ENCODE assay signal across 22 cellular contexts in genomic region chr6:36825996-36826395, GRCh38. TPM values are rescaled to one million over a fixed set of nuclear protein-coding genes. Genes with fewer than 3 reads are reported as not detected.
DNase-seq lines count a peak whose midpoint lies in the region; ATAC-seq and TF ChIP-seq lines count a peak whose summit lies in the region.
"Had no signal": no experiment of that assay in that cellular context is flagged by ENCODE, and none has a peak within 500 bp of the region (broad histone marks: within the 10 kb centered on the region; RNA-seq: fewer than 3 reads in every experiment).

No MANE protein-coding gene starts in this region.

- H3K4me3 Mint-ChIP-seq in brain = no peak overlapping the region
- H3K4me3 Mint-ChIP-seq in stimulated activated effector memory CD8-positive, alpha-beta T cell treated with anti-CD3 and anti-CD28 coated beads, Interleukin-12 subunit alpha, Interleukin-12 subunit beta, amount 100 ng/mL, for 72 hours = no peak overlapping the region
- H3K4me3 Mint-ChIP-seq: CD4-positive, CD25-positive, alpha-beta regulatory T cell had no signal

- no peak for TF ChIP-seq POLR2A in adrenal gland (IDR thresholded peaks at IDR 0.05)

- no peak for DNase-seq in heart right ventricle
- DNase-seq in Right ventricle myocardium inferior (ENCODE audit: missing footprints) = no peak
- DNase-seq in left kidney (ENCODE audit: low read depth, low spot score) = peak; percentile 37
- DNase-seq in stimulated activated effector memory CD8-positive, alpha-beta T cell treated with anti-CD3 and anti-CD28 coated beads, Interleukin-12 subunit alpha, Interleukin-12 subunit beta, amount 100 ng/mL, for 72 hours (ENCODE audit: low spot score in 2 of 2) = no peak
- no peak for DNase-seq in adrenal gland
- DNase-seq in WERI-Rb-1 = no peak
- DNase-seq in GM19240 (ENCODE audit: insufficient read length, low spot score) = no peak
- DNase-seq: CD4-positive, CD25-positive, alpha-beta regulatory T cell; DMS153; DND-41; Kasumi-1; NCI-H1694; NCI-H2029 treated with DMSO at 0.1 percent for 48 hours; NCI-H2227 treated with DMSO at 0.1 percent for 48 hours; NCI-H526 treated with DMSO at 0.1 percent for 48 hours; SIG-M5 had no signal

- H3K4me3 ChIP-seq in heart right ventricle (no peak overlapping the region), adrenal gland (no peak overlapping the region), WERI-Rb-1 (ENCODE audit: low read depth, low read length) (no peak overlapping the region)

- ATAC-seq in heart right ventricle = peak in 1 of 8 donors; percentile 0
- no peak for ATAC-seq in Right ventricle myocardium inferior
- ATAC-seq in stimulated activated effector memory CD8-positive, alpha-beta T cell treated with anti-CD3 and anti-CD28 coated beads, Interleukin-12 subunit alpha, Interleukin-12 subunit beta, amount 100 ng/mL, for 72 hours = no peak
- ATAC-seq: Panc1, SK-N-SH treated with all-trans-retinoic acid at 6 μM for 48 hours had no signal

- H3K27me3 Mint-ChIP-seq in brain = peaks cover 5% of the 10 kb centered on the region

- H3K9me3 ChIP-seq in heart right ventricle (no peaks in the 10 kb centered on the region), adrenal gland (replicated peaks in 1 of 3) (no peaks in the 10 kb centered on the region), WERI-Rb-1 (ENCODE audit: severe bottlenecking) (no peaks in the 10 kb centered on the region)
- H3K9me3 ChIP-seq: BE2C had no signal

- TF ChIP-seq CTCF in heart right ventricle (IDR thresholded peaks at IDR 0.05) (no peak), brain (conservative IDR thresholded peaks at IDR 0.05) (no peak), adrenal gland (IDR thresholded peaks at IDR 0.05) (no peak), WERI-Rb-1 (IDR thresholded peaks at IDR 0.05; ENCODE audit: low read depth, low read length) (no peak)

- intact Hi-C loops in heart right ventricle (cut with DNase I) = no loop called here
- intact Hi-C loops in Right ventricle myocardium inferior (cut with DNase I) = loop anchor here (5.0 kb wide), 1 partner anchor 39 kb away; no protein-coding TSS in a partner anchor
- intact Hi-C loops in adrenal gland (cut with DNase I) = no loop called here

- H3K36me3 Mint-ChIP-seq in brain = peaks cover 7% of the 10 kb centered on the region
- no peaks in the 10 kb centered on the region for H3K36me3 Mint-ChIP-seq in stimulated activated effector memory CD8-positive, alpha-beta T cell treated with anti-CD3 and anti-CD28 coated beads, Interleukin-12 subunit alpha, Interleukin-12 subunit beta, amount 100 ng/mL, for 72 hours
- H3K36me3 Mint-ChIP-seq: CD4-positive, CD25-positive, alpha-beta regulatory T cell had no signal

- H3K27ac ChIP-seq in heart right ventricle (peak overlapping the region in 6 of 10 donors; percentile 78 to 91 (median 90)), adrenal gland (peak overlapping the region in 2 of 5 donors; percentile 68 to 79), WERI-Rb-1 (no peak overlapping the region)
- H3K27ac ChIP-seq: 22Rv1, RWPE1 had no signal

- no peaks in the 10 kb centered on the region for H3K36me3 ChIP-seq in heart right ventricle
- H3K36me3 ChIP-seq in adrenal gland (replicated peaks in 1 of 2) = no peaks in the 10 kb centered on the region
- no peaks in the 10 kb centered on the region for H3K36me3 ChIP-seq in WERI-Rb-1
- H3K36me3 ChIP-seq: BE2C had no signal

- peaks cover 0 to 4% (median 0%) of the 10 kb centered on the region in 5 experiments for H3K9me3 Mint-ChIP-seq in brain
- no peaks in the 10 kb centered on the region for H3K9me3 Mint-ChIP-seq in stimulated activated effector memory CD8-positive, alpha-beta T cell treated with anti-CD3 and anti-CD28 coated beads, Interleukin-12 subunit alpha, Interleukin-12 subunit beta, amount 100 ng/mL, for 72 hours
- H3K9me3 Mint-ChIP-seq: CD4-positive, CD25-positive, alpha-beta regulatory T cell had no signal

- WGBS in heart right ventricle, 2 donors = 73 to 81% methylated on average over 8 of the region's 8 CpGs
- WGBS in adrenal gland, 4 donors = 79 to 89% (median 83%) methylated on average over 8 of the region's 8 CpGs

- H3K4me1 ChIP-seq in heart right ventricle (peaks cover 32 to 100% (median 86%) of the 10 kb centered on the region in 9 donors), adrenal gland (replicated peaks in 1 of 2) (peaks cover 6 to 20% of the 10 kb centered on the region in 2 donors)

- no peaks in the 10 kb centered on the region for H3K27me3 ChIP-seq in heart right ventricle
- no peaks in the 10 kb centered on the region for H3K27me3 ChIP-seq in adrenal gland
- H3K27me3 ChIP-seq in WERI-Rb-1 (ENCODE audit: insufficient read depth, low read depth, severe bottlenecking) = no peaks in the 10 kb centered on the region
- H3K27me3 ChIP-seq: BE2C had no signal

- H3K4me1 Mint-ChIP-seq in brain = peaks cover 95% of the 10 kb centered on the region
- peaks cover 10% of the 10 kb centered on the region for H3K4me1 Mint-ChIP-seq in stimulated activated effector memory CD8-positive, alpha-beta T cell treated with anti-CD3 and anti-CD28 coated beads, Interleukin-12 subunit alpha, Interleukin-12 subunit beta, amount 100 ng/mL, for 72 hours

- peak overlapping the region; percentile 34 to 83 (median 37) for H3K27ac Mint-ChIP-seq in brain
- H3K27ac Mint-ChIP-seq in stimulated activated effector memory CD8-positive, alpha-beta T cell treated with anti-CD3 and anti-CD28 coated beads, Interleukin-12 subunit alpha, Interleukin-12 subunit beta, amount 100 ng/mL, for 72 hours = peak overlapping the region; percentile 5
- H3K27ac Mint-ChIP-seq: CD4-positive, CD25-positive, alpha-beta regulatory T cell had no signal

RNA-seq across cellular contexts. Expression of gene CPNE5, which starts 13.2 kb away (rescaled TPM):
- total RNA-seq in heart right ventricle (10 to 100 TPM in 9 of 10 donors, 1 to 10 TPM in 1; 2.8 to 98.2 (median 29.0) TPM), Right ventricle myocardium inferior (10.9 TPM), adrenal gland (1 to 10 TPM in 4 of 8 donors, under 1 TPM in 3, not detected in 1; 0.26 to 3.5 (median 1.3) TPM)
- polyA plus RNA-seq in heart right ventricle (10 to 100 TPM in 1 of 2 donors, 1 to 10 TPM in 1; 4.4 to 18.4 TPM), brain (ENCODE audit: insufficient read depth, low read depth, low replicate concordance) (22.9 TPM), adrenal gland (1 to 10 TPM in 2 of 3 donors, under 1 TPM in 1; 0.71 to 2.2 (median 1.1) TPM)

RNA-seq across cellular contexts. Expression of gene PPIL1, which starts 48.6 kb away (rescaled TPM):
- total RNA-seq in heart right ventricle = 100 to 1,000 TPM in 2 of 10 donors, 10 to 100 TPM in 8; 34.5 to 106 (median 49.2) TPM
- polyA plus RNA-seq in heart right ventricle = 10 to 100 TPM; 21.1 to 50.3 TPM
- 70.1 TPM for total RNA-seq in Right ventricle myocardium inferior
- polyA plus RNA-seq in brain (ENCODE audit: insufficient read depth, low read depth, low replicate concordance) = 36.9 TPM
- total RNA-seq in adrenal gland = 100 to 1,000 TPM in 2 of 8 donors, 10 to 100 TPM in 6; 36.4 to 138 (median 61.4) TPM
- polyA plus RNA-seq in adrenal gland = 100 to 1,000 TPM in 1 of 3 donors, 10 to 100 TPM in 1, 1 to 10 TPM in 1; 8.2 to 134 (median 30.5) TPM

RNA-seq across cellular contexts. Expression of gene C6orf89, which starts 59.8 kb away (rescaled TPM):
- total RNA-seq in heart right ventricle (100 to 1,000 TPM in 1 of 10 donors, 10 to 100 TPM in 9; 64.6 to 104 (median 74.7) TPM), Right ventricle myocardium inferior (79.4 TPM), adrenal gland (100 to 1,000 TPM in 1 of 8 donors, 10 to 100 TPM in 7; 62.7 to 107 (median 89.0) TPM)
- polyA plus RNA-seq in heart right ventricle (10 to 100 TPM; 22.5 to 23.1 TPM), brain (ENCODE audit: insufficient read depth, low read depth, low replicate concordance) (72.4 TPM), adrenal gland (10 to 100 TPM; 17.5 to 67.3 (median 19.4) TPM)
